In the genomic region with DNA sequence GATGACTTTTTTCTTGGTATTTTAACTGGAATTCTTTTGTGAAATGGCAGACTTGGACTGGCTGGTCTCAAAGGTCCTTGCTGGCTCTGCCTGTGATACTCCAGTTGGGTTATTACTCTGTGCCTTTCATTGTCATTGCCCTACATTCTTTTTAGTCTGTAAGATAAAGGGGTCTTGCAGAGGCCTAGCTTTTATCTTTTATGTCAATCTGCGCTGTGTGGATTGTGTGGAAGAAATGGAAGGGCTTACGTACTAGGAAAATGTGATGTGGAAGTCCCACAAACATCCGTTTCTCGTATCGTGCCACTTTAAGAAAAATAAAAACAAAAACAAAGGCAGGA, we compare ENCODE assay signal across 16 cellular contexts. TPM values are rescaled to one million over a fixed set of nuclear protein-coding genes. Genes with fewer than 3 reads are reported as not detected.
DNase-seq lines count a peak whose midpoint lies in the region; ATAC-seq, FAIRE-seq and TF ChIP-seq lines count a peak whose summit lies in the region.
"Had no signal": no experiment of that assay in that cellular context is flagged by ENCODE, and none has a peak within 500 bp of the region (broad histone marks: within the 10 kb centered on the region; RNA-seq: fewer than 3 reads in every experiment).

No MANE protein-coding gene starts in this region.

- no peak for ATAC-seq in IMR-90 (ENCODE audit: low read depth)
- ATAC-seq in right lobe of liver: no peak
- ATAC-seq in HG02840 (IDR thresholded peaks at IDR 0.05; ENCODE audit: low FRiP score, unreplicated experiment): no peak

- peak overlapping the region; percentile 49 for H3K18ac ChIP-seq in IMR-90 (ENCODE audit: low read depth, low read length)

- no peaks in the 10 kb centered on the region for H3K36me3 Mint-ChIP-seq in astrocyte (ENCODE audit: low read depth, unreplicated experiment)

- H3K79me1 ChIP-seq in IMR-90 (ENCODE audit: low read depth in 1 of 2, low read length in 2 of 2): 0 out of 4 replicates have a peak, but pooled peaks cover 0 to 4% of the 10 kb centered on the region in 2 experiments

- peak overlapping the region; percentile 30 for H3K27ac Mint-ChIP-seq in astrocyte (ENCODE audit: unreplicated experiment)
- H3K27ac Mint-ChIP-seq: activated CD8-positive, alpha-beta T cell treated with anti-CD3 and anti-CD28 coated beads for 36 hours; activated T-helper 1 cell treated with anti-CD3 and anti-CD28 coated beads, Interleukin-12 subunit alpha, Interleukin-12 subunit beta, Interleukin-2, Interleukin-4 antibody, amounts not matched to agents 30 ng/mL and 10 ng/mL and 1 ng/mL, durations not matched to agents 14 hours and 24 hours and 36 hours; CD4-positive, alpha-beta T cell had no signal

- peak overlapping the region; percentile 75 for H3K4ac ChIP-seq in IMR-90 (ENCODE audit: low read depth, low read length)

- 95% methylated on average over 3 of the region's 5 CpGs; no CpG with 5 or more reads in 1 of the 2 experiments for WGBS in IMR-90 (ENCODE audit: extremely low coverage in 2 of 2, insufficient read length in 1 of 2), 2 experiments
- 54% methylated on average over 5 of the region's 5 CpGs for WGBS in right lobe of liver (ENCODE audit: insufficient coverage, low coverage, low lambda C conversion rate, missing lambda C conversion rate)
- 80 to 91% (median 85%) methylated on average over 5 of the region's 5 CpGs for WGBS in spleen, 5 donors
- 69 to 72% methylated on average over 5 of the region's 5 CpGs for WGBS in esophagus squamous epithelium, 2 donors

- H3K27ac ChIP-seq in IMR-90 (ENCODE audit: insufficient read depth, low read length) (peak overlapping the region; percentile 46; the same call in 1 of the 2 replicates), astrocyte (ENCODE audit: low read depth, low read length) (peak overlapping the region; percentile 32), right lobe of liver (peak overlapping the region; percentile 33 to 80 (median 64)), spleen (peak overlapping the region in 5 of 8 donors; percentile 12 to 45 (median 41)), esophagus squamous epithelium (peak overlapping the region in 2 of 4 donors; percentile 6 to 52)

- no peak overlapping the region for H3K4me3 Mint-ChIP-seq in astrocyte (ENCODE audit: unreplicated experiment)
- H3K4me3 Mint-ChIP-seq: activated CD8-positive, alpha-beta T cell treated with anti-CD3 and anti-CD28 coated beads for 36 hours; activated T-helper 1 cell treated with anti-CD3 and anti-CD28 coated beads, Interleukin-12 subunit alpha, Interleukin-12 subunit beta, Interleukin-2, Interleukin-4 antibody, amounts not matched to agents 30 ng/mL and 10 ng/mL and 1 ng/mL, durations not matched to agents 14 hours and 24 hours and 36 hours; CD4-positive, alpha-beta T cell had no signal

- POLR2A ChIA-PET in IMR-90 (lab: Charles Lee; ENCODE audit: unreplicated experiment): no interaction called here

- FAIRE-seq in astrocyte (lab: Jason Lieb, UNC): no peak

- no peak for TF ChIP-seq CTCF in IMR-90 (conservative IDR thresholded peaks at IDR 0.05; ENCODE audit: low read depth, low read length)
- no peak for TF ChIP-seq CTCF in astrocyte (IDR thresholded peaks at IDR 0.05; ENCODE audit: insufficient read depth, low read depth, low read length)
- no peak for TF ChIP-seq CTCF in right lobe of liver (IDR thresholded peaks at IDR 0.05)
- TF ChIP-seq CTCF in spleen (IDR thresholded peaks at IDR 0.05 in 8 of 11, conservative IDR thresholded peaks at IDR 0.05 in 3 of 11): no peak
- TF ChIP-seq CTCF in esophagus squamous epithelium (IDR thresholded peaks at IDR 0.05): no peak

- H3K23ac ChIP-seq in IMR-90 (ENCODE audit: low read depth, low read length): 0 out of 2 replicates have a peak overlapping the region, but pooled peaks have one; percentile 9

- TF ChIP-seq RAD21 in IMR-90 (IDR thresholded peaks at IDR 0.05; ENCODE audit: low read length): no peak

- H3K14ac ChIP-seq in IMR-90 (replicated peaks; ENCODE audit: low read depth, low read length): peak overlapping the region; percentile 75

- H4K91ac ChIP-seq in IMR-90 (ENCODE audit: insufficient read depth, low read depth, low read length): peak overlapping the region; percentile 59

- H2BK15ac ChIP-seq in IMR-90 (ENCODE audit: low read depth, low read length): peak overlapping the region; percentile 75; the same call in 2 of the 3 replicates

- H3K4me1 ChIP-seq in IMR-90 (ENCODE audit: control insufficient read depth, insufficient read depth, low read length) (peaks cover 8% of the 10 kb centered on the region), astrocyte (ENCODE audit: insufficient read depth, low read length) (peaks cover 16% of the 10 kb centered on the region), right lobe of liver (peaks cover 0 to 59% (median 25%) of the 10 kb centered on the region in 4 donors), spleen (peaks cover 5 to 52% (median 30%) of the 10 kb centered on the region in 6 donors), esophagus squamous epithelium (peaks cover 0 to 40% (median 17%) of the 10 kb centered on the region in 3 donors)

- H3K36me3 ChIP-seq in IMR-90 (ENCODE audit: control insufficient read depth, insufficient read depth, low read length) (no peaks in the 10 kb centered on the region), astrocyte (ENCODE audit: insufficient read depth, low read length) (no peaks in the 10 kb centered on the region), right lobe of liver (no peaks in the 10 kb centered on the region), spleen (no peaks in the 10 kb centered on the region), esophagus squamous epithelium (no peaks in the 10 kb centered on the region)

- peak overlapping the region; percentile 62 for H2BK5ac ChIP-seq in IMR-90 (ENCODE audit: low read depth, low read length, poor library complexity, severe bottlenecking)

- dilution Hi-C loops in IMR-90 (cut with HindIII; ENCODE audit: low sequenced_read_pairs, unreplicated experiment): no loop called here

- in situ Hi-C loops in IMR-90 (cut with MboI; ENCODE audit: low sequenced_read_pairs): no loop called here

- no peaks in the 10 kb centered on the region for H3K27me3 Mint-ChIP-seq in astrocyte (ENCODE audit: low read depth, unreplicated experiment)
- H3K27me3 Mint-ChIP-seq: CD4-positive, alpha-beta T cell had no signal

- peak overlapping the region; percentile 68 for H3K56ac ChIP-seq in IMR-90 (ENCODE audit: extremely low read depth, insufficient read depth, low read length)

- no peaks in the 10 kb centered on the region for H3K9me3 ChIP-seq in IMR-90 (ENCODE audit: control insufficient read depth, insufficient read depth, low read length)
- H3K9me3 ChIP-seq in astrocyte (ENCODE audit: insufficient read depth, low read depth, low read length): no peaks in the 10 kb centered on the region
- no peaks in the 10 kb centered on the region for H3K9me3 ChIP-seq in right lobe of liver
- H3K9me3 ChIP-seq in spleen: no peaks in the 10 kb centered on the region
- H3K9me3 ChIP-seq in esophagus squamous epithelium: no peaks in the 10 kb centered on the region

- H3K4me1 Mint-ChIP-seq in astrocyte (ENCODE audit: low read depth, unreplicated experiment): peaks cover 15% of the 10 kb centered on the region

- H3K4me3 ChIP-seq in IMR-90 (ENCODE audit: insufficient read depth, low read depth, low read length) (no peak overlapping the region), astrocyte (ENCODE audit: insufficient read depth, low read depth, low read length) (no peak overlapping the region), right lobe of liver (no peak overlapping the region), spleen (no peak overlapping the region), esophagus squamous epithelium (no peak overlapping the region)
- H3K4me3 ChIP-seq: PC-9 had no signal

- CTCF ChIA-PET in IMR-90 (lab: Yijun Ruan, JAX): interaction anchor here (0.5 to 1.5 kb wide), 5 partner anchors 28 to 305 kb away, joined by 3 to 6 read pairs (median 3); no protein-coding TSS in a partner anchor

- H2BK20ac ChIP-seq in IMR-90 (ENCODE audit: low read depth, low read length): peak overlapping the region; percentile 87

- H2BK120ac ChIP-seq in IMR-90 (ENCODE audit: low read depth, low read length): peak overlapping the region; percentile 72

- H3K9me3 Mint-ChIP-seq in astrocyte (ENCODE audit: unreplicated experiment): no peaks in the 10 kb centered on the region
- H3K9me3 Mint-ChIP-seq: activated CD8-positive, alpha-beta T cell treated with anti-CD3 and anti-CD28 coated beads for 36 hours; activated T-helper 1 cell treated with anti-CD3 and anti-CD28 coated beads, Interleukin-12 subunit alpha, Interleukin-12 subunit beta, Interleukin-2, Interleukin-4 antibody, amounts not matched to agents 30 ng/mL and 10 ng/mL and 1 ng/mL, durations not matched to agents 14 hours and 24 hours and 36 hours; CD4-positive, alpha-beta T cell had no signal

- peak overlapping the region; percentile 72; the same call in 1 of the 2 replicates for H2AK5ac ChIP-seq in IMR-90 (ENCODE audit: low read depth, low read length)

- BruUV-seq in IMR-90 (replicated peaks; lab: Mats Ljungman, UMichigan): no TSS peak

- no peak overlapping the region for H4K5ac ChIP-seq in IMR-90 (ENCODE audit: low read depth, low read length)

- no peak overlapping the region for H2AFZ ChIP-seq in IMR-90 (replicated peaks; ENCODE audit: low read length, poor library complexity)
- H2AFZ ChIP-seq in astrocyte (ENCODE audit: low read depth, low read length): no peak overlapping the region
- H2AFZ ChIP-seq: PC-9 had no signal

- no peak for TF ChIP-seq POLR2A in IMR-90 (IDR thresholded peaks at IDR 0.05; ENCODE audit: low read depth, low read length)
- no peak for TF ChIP-seq POLR2A in right lobe of liver (IDR thresholded peaks at IDR 0.05)
- TF ChIP-seq POLR2A in spleen (IDR thresholded peaks at IDR 0.05): no peak
- TF ChIP-seq POLR2A in esophagus squamous epithelium (IDR thresholded peaks at IDR 0.05): no peak

- H3K27me3 ChIP-seq in IMR-90 (ENCODE audit: control insufficient read depth, insufficient read depth, low read length) (no peaks in the 10 kb centered on the region), astrocyte (ENCODE audit: insufficient read depth, low read length) (no peaks in the 10 kb centered on the region), right lobe of liver (no peaks in the 10 kb centered on the region), spleen (replicated peaks in 1 of 7) (no peaks in the 10 kb centered on the region), esophagus squamous epithelium (no peaks in the 10 kb centered on the region)

- no peaks in the 10 kb centered on the region for H4K20me1 ChIP-seq in IMR-90 (ENCODE audit: insufficient read depth, low read length)
- H4K20me1 ChIP-seq in astrocyte (ENCODE audit: insufficient read depth, low read length): no peaks in the 10 kb centered on the region

- H4K8ac ChIP-seq in IMR-90 (ENCODE audit: low read depth in 2 of 2, low read length in 2 of 2): peak overlapping the region; percentile 25 to 58

- H2AK9ac ChIP-seq in IMR-90 (replicated peaks; ENCODE audit: low read depth, low read length, poor library complexity): no peak overlapping the region

- H3K9me1 ChIP-seq in IMR-90 (ENCODE audit: insufficient read depth, low read length): no peaks in the 10 kb centered on the region; the same call in 1 of the 2 replicates

- intact Hi-C loops in IMR-90 (cut with micrococcal nuclease) (loop anchor here (5.0 kb wide), 1 partner anchor 52 kb away; no protein-coding TSS in a partner anchor), right lobe of liver (cut with DNase I) (no loop called here), spleen (cut with DNase I; ENCODE audit: low total_unique reads) (loop anchor here (10.0 kb wide), 1 partner anchor 190 kb away; no protein-coding TSS in a partner anchor), esophagus squamous epithelium (cut with DNase I) (loop anchor here (10.0 kb wide), 1 partner anchor 190 kb away; no protein-coding TSS in a partner anchor)

- H3K9ac ChIP-seq in IMR-90 (ENCODE audit: low read depth, low read length) (no peak overlapping the region), astrocyte (ENCODE audit: low read length) (no peak overlapping the region)

- no peak overlapping the region for H3K4me2 ChIP-seq in IMR-90 (ENCODE audit: low read depth, low read length)
- no peak overlapping the region for H3K4me2 ChIP-seq in astrocyte (ENCODE audit: low read length)

- no peaks in the 10 kb centered on the region for H3K79me2 ChIP-seq in astrocyte (ENCODE audit: insufficient read depth, low read length)

- DNase-seq in IMR-90 (no peak), astrocyte (ENCODE audit: low read depth) (no peak), right lobe of liver (no peak), spleen (no peak), A172 (ENCODE audit: low spot score) (no peak), esophagus squamous epithelium (lab: John Stamatoyannopoulos, UW) (no peak), NCI-H510A treated with DMSO at 0.1 percent for 48 hours (lab: John Stamatoyannopoulos, UW) (no peak)
- DNase-seq: activated CD8-positive, alpha-beta T cell treated with anti-CD3 and anti-CD28 coated beads for 36 hours; amniotic stem cell; CD4-positive, alpha-beta T cell; stimulated activated naive CD4-positive, alpha-beta T cell had no signal

RNA-seq across cellular contexts. Expression of gene TMEM212, which starts 8.7 kb away (rescaled TPM):
- not detected in 2 replicates for total RNA-seq in IMR-90 (2012; rRNA removed)
- not detected in 2 replicates for polyA plus RNA-seq in IMR-90 (2012; rRNA removed)
- not detected in 2 replicates for polyA plus RNA-seq in IMR-90 (2012; cell fraction: cytosol; rRNA removed)
- not detected in 2 replicates for polyA plus RNA-seq in IMR-90 (2012; cell fraction: nucleus; rRNA removed; ENCODE audit: low replicate concordance)
- total RNA-seq in astrocyte: not detected in 2 replicates
- not detected for total RNA-seq in right lobe of liver
- total RNA-seq in spleen: not detected
- polyA plus RNA-seq in spleen: not detected
- not detected in 2 replicates for total RNA-seq in A172 (2014; rRNA removed; shearing (Covaris generic))
- not detected for total RNA-seq in esophagus squamous epithelium
- total RNA-seq: activated CD8-positive, alpha-beta T cell treated with anti-CD3 and anti-CD28 coated beads for 36 hours; activated T-helper 1 cell treated with anti-CD3 and anti-CD28 coated beads, Interleukin-12 subunit alpha, Interleukin-12 subunit beta, Interleukin-2, Interleukin-4 antibody, amounts not matched to agents 30 ng/mL and 10 ng/mL and 1 ng/mL, durations not matched to agents 14 hours and 24 hours and 36 hours; CD4-positive, alpha-beta T cell; mesenteric fat pad; PC-9; ureter had no signal

RNA-seq across cellular contexts. Expression of gene PLD1, which starts 24.1 kb away (rescaled TPM):
- total RNA-seq in IMR-90 (2012; rRNA removed) (9.2 and 9.7 TPM in 2 replicates), astrocyte (21.5 and 24.0 TPM in 2 replicates), right lobe of liver (10 to 100 TPM; 13.3 to 29.9 (median 18.5) TPM), spleen (10 to 100 TPM; 40.2 to 75.2 (median 68.9) TPM), esophagus squamous epithelium (10 to 100 TPM; 30.9 to 67.9 (median 56.0) TPM)
- polyA plus RNA-seq in IMR-90 (2012; rRNA removed) (2.6 and 3.3 TPM in 2 replicates), spleen (10 to 100 TPM in 1 of 3 donors, 1 to 10 TPM in 2; 3.0 to 12.6 (median 3.5) TPM)
- 1.3 and 1.5 TPM in 2 replicates for polyA plus RNA-seq in IMR-90 (2012; cell fraction: cytosol; rRNA removed)
- 2.7 and 23.1 TPM in 2 replicates for polyA plus RNA-seq in IMR-90 (2012; cell fraction: nucleus; rRNA removed; ENCODE audit: low replicate concordance)
- total RNA-seq in A172 (2014; rRNA removed; shearing (Covaris generic)): 11.0 and 15.9 TPM in 2 replicates

Comparison
In these comparisons a context has a peak if more than half of its experiments do, and no peak if none do; other contexts are left out.
1. intact Hi-C loops: an anchor here in IMR-90 (5.0 kb wide), spleen (10.0 kb wide) and esophagus squamous epithelium (10.0 kb wide); none called in right lobe of liver.